Comparison of ENCODE assay signal across 1 cellular context in the genomic region with DNA sequence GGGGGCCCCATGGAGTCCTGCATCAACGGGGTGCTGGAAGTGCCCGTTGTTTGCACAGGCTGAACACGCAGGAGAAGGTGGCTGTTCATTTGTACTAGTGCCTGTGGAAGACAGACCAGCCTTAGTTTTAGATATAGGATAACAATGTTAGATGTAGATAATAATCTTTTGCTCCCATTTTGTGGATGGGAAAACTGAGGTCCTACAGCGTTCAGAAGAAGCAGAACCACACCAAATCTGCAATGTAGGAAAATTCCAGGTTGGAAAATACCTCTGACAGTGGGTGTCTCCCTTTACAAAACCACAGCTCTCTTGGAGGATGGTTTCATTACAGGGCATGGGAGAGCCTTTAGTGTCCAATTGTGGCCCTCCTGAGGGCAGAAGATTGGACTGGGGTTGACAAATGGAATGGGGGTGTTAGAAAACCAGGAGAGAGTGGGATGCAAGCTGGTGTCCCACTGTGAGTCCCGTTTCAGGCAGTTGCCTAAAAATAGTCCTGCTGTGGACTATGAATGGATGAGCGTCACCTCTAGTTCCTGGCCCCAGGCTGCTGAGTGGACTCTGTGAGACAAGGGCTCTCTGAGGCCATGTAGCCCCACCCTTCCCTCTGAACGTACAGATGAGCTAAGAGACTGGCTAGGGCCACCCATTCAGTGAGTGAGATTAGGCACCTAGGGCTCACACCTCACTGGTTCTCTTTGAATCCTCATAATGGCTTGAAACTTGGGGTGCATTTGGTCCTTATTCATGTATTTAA.
TF ChIP-seq lines count a peak whose summit lies in the region.

No MANE protein-coding gene starts in this region.

TF ChIP-seq in GM23338, 12 proteins besides CTCF, POLR2A, EP300 and RAD21 (continued from another document):
- TF ChIP-seq, protein P1, sequence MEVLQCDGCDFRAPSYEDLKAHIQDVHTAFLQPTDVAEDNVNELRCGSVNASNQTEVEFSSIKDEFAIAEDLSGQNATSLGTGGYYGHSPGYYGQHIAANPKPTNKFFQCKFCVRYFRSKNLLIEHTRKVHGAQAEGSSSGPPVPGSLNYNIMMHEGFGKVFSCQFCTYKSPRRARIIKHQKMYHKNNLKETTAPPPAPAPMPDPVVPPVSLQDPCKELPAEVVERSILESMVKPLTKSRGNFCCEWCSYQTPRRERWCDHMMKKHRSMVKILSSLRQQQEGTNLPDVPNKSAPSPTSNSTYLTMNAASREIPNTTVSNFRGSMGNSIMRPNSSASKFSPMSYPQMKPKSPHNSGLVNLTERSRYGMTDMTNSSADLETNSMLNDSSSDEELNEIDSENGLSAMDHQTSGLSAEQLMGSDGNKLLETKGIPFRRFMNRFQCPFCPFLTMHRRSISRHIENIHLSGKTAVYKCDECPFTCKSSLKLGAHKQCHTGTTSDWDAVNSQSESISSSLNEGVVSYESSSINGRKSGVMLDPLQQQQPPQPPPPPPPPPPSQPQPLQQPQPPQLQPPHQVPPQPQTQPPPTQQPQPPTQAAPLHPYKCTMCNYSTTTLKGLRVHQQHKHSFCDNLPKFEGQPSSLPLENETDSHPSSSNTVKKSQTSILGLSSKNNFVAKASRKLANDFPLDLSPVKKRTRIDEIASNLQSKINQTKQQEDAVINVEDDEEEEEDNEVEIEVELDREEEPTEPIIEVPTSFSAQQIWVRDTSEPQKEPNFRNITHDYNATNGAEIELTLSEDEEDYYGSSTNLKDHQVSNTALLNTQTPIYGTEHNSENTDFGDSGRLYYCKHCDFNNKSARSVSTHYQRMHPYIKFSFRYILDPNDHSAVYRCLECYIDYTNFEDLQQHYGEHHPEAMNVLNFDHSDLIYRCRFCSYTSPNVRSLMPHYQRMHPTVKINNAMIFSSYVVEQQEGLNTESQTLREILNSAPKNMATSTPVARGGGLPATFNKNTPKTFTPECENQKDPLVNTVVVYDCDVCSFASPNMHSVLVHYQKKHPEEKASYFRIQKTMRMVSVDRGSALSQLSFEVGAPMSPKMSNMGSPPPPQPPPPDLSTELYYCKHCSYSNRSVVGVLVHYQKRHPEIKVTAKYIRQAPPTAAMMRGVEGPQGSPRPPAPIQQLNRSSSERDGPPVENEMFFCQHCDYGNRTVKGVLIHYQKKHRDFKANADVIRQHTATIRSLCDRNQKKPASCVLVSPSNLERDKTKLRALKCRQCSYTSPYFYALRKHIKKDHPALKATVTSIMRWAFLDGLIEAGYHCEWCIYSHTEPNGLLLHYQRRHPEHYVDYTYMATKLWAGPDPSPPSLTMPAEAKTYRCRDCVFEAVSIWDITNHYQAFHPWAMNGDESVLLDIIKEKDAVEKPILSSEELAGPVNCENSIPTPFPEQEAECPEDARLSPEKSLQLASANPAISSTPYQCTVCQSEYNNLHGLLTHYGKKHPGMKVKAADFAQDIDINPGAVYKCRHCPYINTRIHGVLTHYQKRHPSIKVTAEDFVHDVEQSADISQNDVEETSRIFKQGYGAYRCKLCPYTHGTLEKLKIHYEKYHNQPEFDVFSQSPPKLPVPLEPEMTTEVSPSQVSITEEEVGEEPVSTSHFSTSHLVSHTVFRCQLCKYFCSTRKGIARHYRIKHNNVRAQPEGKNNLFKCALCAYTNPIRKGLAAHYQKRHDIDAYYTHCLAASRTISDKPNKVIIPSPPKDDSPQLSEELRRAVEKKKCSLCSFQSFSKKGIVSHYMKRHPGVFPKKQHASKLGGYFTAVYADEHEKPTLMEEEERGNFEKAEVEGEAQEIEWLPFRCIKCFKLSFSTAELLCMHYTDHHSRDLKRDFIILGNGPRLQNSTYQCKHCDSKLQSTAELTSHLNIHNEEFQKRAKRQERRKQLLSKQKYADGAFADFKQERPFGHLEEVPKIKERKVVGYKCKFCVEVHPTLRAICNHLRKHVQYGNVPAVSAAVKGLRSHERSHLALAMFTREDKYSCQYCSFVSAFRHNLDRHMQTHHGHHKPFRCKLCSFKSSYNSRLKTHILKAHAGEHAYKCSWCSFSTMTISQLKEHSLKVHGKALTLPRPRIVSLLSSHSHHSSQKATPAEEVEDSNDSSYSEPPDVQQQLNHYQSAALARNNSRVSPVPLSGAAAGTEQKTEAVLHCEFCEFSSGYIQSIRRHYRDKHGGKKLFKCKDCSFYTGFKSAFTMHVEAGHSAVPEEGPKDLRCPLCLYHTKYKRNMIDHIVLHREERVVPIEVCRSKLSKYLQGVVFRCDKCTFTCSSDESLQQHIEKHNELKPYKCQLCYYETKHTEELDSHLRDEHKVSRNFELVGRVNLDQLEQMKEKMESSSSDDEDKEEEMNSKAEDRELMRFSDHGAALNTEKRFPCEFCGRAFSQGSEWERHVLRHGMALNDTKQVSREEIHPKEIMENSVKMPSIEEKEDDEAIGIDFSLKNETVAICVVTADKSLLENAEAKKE (CRISPR knock-in tag; IDR thresholded peaks at IDR 0.05), result no peak
- no peak for TF ChIP-seq JUNB (IDR thresholded peaks at IDR 0.05; ENCODE audit: unreplicated experiment)
- TF ChIP-seq, protein P2, sequence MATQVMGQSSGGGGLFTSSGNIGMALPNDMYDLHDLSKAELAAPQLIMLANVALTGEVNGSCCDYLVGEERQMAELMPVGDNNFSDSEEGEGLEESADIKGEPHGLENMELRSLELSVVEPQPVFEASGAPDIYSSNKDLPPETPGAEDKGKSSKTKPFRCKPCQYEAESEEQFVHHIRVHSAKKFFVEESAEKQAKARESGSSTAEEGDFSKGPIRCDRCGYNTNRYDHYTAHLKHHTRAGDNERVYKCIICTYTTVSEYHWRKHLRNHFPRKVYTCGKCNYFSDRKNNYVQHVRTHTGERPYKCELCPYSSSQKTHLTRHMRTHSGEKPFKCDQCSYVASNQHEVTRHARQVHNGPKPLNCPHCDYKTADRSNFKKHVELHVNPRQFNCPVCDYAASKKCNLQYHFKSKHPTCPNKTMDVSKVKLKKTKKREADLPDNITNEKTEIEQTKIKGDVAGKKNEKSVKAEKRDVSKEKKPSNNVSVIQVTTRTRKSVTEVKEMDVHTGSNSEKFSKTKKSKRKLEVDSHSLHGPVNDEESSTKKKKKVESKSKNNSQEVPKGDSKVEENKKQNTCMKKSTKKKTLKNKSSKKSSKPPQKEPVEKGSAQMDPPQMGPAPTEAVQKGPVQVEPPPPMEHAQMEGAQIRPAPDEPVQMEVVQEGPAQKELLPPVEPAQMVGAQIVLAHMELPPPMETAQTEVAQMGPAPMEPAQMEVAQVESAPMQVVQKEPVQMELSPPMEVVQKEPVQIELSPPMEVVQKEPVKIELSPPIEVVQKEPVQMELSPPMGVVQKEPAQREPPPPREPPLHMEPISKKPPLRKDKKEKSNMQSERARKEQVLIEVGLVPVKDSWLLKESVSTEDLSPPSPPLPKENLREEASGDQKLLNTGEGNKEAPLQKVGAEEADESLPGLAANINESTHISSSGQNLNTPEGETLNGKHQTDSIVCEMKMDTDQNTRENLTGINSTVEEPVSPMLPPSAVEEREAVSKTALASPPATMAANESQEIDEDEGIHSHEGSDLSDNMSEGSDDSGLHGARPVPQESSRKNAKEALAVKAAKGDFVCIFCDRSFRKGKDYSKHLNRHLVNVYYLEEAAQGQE (IDR thresholded peaks at IDR 0.05; ENCODE audit: unreplicated experiment), result no peak
- no peak for TF ChIP-seq POLR2AphosphoS5 (IDR thresholded peaks at IDR 0.05; ENCODE audit: low read depth)
- no peak for TF ChIP-seq ZNF331 (CRISPR knock-in tag; IDR thresholded peaks at IDR 0.05; ENCODE audit: low read depth)
- TF ChIP-seq, protein P3, sequence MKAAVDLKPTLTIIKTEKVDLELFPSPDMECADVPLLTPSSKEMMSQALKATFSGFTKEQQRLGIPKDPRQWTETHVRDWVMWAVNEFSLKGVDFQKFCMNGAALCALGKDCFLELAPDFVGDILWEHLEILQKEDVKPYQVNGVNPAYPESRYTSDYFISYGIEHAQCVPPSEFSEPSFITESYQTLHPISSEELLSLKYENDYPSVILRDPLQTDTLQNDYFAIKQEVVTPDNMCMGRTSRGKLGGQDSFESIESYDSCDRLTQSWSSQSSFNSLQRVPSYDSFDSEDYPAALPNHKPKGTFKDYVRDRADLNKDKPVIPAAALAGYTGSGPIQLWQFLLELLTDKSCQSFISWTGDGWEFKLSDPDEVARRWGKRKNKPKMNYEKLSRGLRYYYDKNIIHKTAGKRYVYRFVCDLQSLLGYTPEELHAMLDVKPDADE (IDR thresholded peaks at IDR 0.05), result no peak
